ENCODE assay signal across 30 cellular contexts in the genomic region with DNA sequence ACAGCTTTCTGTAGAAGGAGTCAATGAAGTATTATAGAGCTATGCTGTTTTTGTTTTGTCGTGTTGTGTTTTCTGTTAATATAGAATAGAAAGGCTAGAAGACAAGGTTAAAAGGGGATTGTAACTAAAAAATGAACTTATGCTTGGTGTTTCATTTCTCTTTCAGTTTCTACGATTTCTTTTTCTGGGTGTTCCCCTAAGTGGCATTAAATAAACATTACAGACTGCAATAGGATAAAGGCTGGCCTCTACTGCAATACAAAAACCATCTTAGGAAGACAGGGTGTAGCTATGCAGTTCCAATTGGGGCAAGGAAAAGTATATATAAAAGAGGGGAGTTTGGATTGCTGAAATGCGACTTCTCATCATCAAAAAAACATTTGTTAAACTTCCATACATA.
"Had no signal": no experiment of that assay in that cellular context is flagged by ENCODE, and none has a peak within 500 bp of the region (broad histone marks: within the 10 kb centered on the region; RNA-seq: fewer than 3 reads in every experiment).

No MANE protein-coding gene starts in this region.

- H3K27ac ChIP-seq: neural progenitor cell, ovary, parathyroid adenoma, psoas muscle, right lobe of liver, sigmoid colon, stomach, thoracic aorta, thyroid gland, tibial nerve, upper lobe of left lung, vagina had no signal

- H3K4me1 Mint-ChIP-seq: naive thymus-derived CD4-positive, alpha-beta T cell; stimulated activated effector memory CD8-positive, alpha-beta T cell treated with anti-CD3 and anti-CD28 coated beads, Interleukin-12 subunit alpha, Interleukin-12 subunit beta, amount 100 ng/mL, for 72 hours; stimulated activated naive B cell treated with anti-CD40 and anti-IgM and Interleukin-4, amounts not matched to agents 10 μg/mL and 1 μg/mL and 100 μg/mL, for 72 hours had no signal

- H3K36me3 Mint-ChIP-seq: naive thymus-derived CD4-positive, alpha-beta T cell; natural killer cell; neural progenitor cell; stimulated activated effector memory CD8-positive, alpha-beta T cell treated with anti-CD3 and anti-CD28 coated beads, Interleukin-12 subunit alpha, Interleukin-12 subunit beta, amount 100 ng/mL, for 72 hours; stimulated activated naive B cell treated with anti-CD40 and anti-IgM and Interleukin-4, amounts not matched to agents 10 μg/mL and 1 μg/mL and 100 μg/mL, for 72 hours had no signal

- H3K4me3 ChIP-seq: neural progenitor cell, ovary, psoas muscle, right lobe of liver, sigmoid colon, stomach, thoracic aorta, thyroid gland, tibial nerve, upper lobe of left lung, vagina had no signal

- H2AFZ ChIP-seq: neural progenitor cell, parathyroid adenoma had no signal

- H3K4me2 ChIP-seq: neural progenitor cell had no signal

- H3K9ac ChIP-seq: neural progenitor cell, parathyroid adenoma had no signal

- H3K9me3 ChIP-seq: ovary, psoas muscle, right lobe of liver, sigmoid colon, stomach, thoracic aorta, thyroid gland, tibial nerve, upper lobe of left lung, vagina had no signal

- H3K79me2 ChIP-seq: parathyroid adenoma had no signal

- H3K27me3 Mint-ChIP-seq: naive thymus-derived CD4-positive, alpha-beta T cell; progenitor cell of endocrine pancreas; stimulated activated naive B cell treated with anti-CD40 and anti-IgM and Interleukin-4, amounts not matched to agents 10 μg/mL and 1 μg/mL and 100 μg/mL, for 72 hours; stimulated activated naive CD8-positive, alpha-beta T cell treated with anti-CD3 and anti-CD28 coated beads, Interleukin-15, Interleukin-2, amounts not matched to agents 100 ng/mL and 50 ng/mL, for 24 hours had no signal

- H3K9me3 Mint-ChIP-seq: nephron; neural progenitor cell; stimulated activated naive B cell treated with anti-CD40 and anti-IgM and Interleukin-4, amounts not matched to agents 10 μg/mL and 1 μg/mL and 100 μg/mL, for 72 hours had no signal

- H3K4me3 Mint-ChIP-seq: naive thymus-derived CD4-positive, alpha-beta T cell; natural killer cell; nephron; neural progenitor cell; stimulated activated effector memory CD8-positive, alpha-beta T cell treated with anti-CD3 and anti-CD28 coated beads, Interleukin-12 subunit alpha, Interleukin-12 subunit beta, amount 100 ng/mL, for 72 hours; stimulated activated naive B cell treated with anti-CD40 and anti-IgM and Interleukin-4, amounts not matched to agents 10 μg/mL and 1 μg/mL and 100 μg/mL, for 72 hours; stimulated activated naive CD8-positive, alpha-beta T cell treated with anti-CD3 and anti-CD28 coated beads, Interleukin-15, Interleukin-2, amounts not matched to agents 100 ng/mL and 50 ng/mL, for 24 hours had no signal

- H3K27ac Mint-ChIP-seq: naive thymus-derived CD4-positive, alpha-beta T cell; natural killer cell; nephron; neural progenitor cell; progenitor cell of endocrine pancreas; stimulated activated effector memory CD8-positive, alpha-beta T cell treated with anti-CD3 and anti-CD28 coated beads, Interleukin-12 subunit alpha, Interleukin-12 subunit beta, amount 100 ng/mL, for 72 hours; stimulated activated naive B cell treated with anti-CD40 and anti-IgM and Interleukin-4, amounts not matched to agents 10 μg/mL and 1 μg/mL and 100 μg/mL, for 72 hours; stimulated activated naive CD8-positive, alpha-beta T cell treated with anti-CD3 and anti-CD28 coated beads, Interleukin-15, Interleukin-2, amounts not matched to agents 100 ng/mL and 50 ng/mL, for 24 hours had no signal

- H3K4me1 ChIP-seq: neural progenitor cell, parathyroid adenoma, psoas muscle, sigmoid colon, stomach, upper lobe of left lung, vagina had no signal

- H3K27me3 ChIP-seq: neural progenitor cell, ovary, right lobe of liver, sigmoid colon, stomach, thyroid gland, tibial nerve, upper lobe of left lung, vagina had no signal

- DNase-seq: naive thymus-derived CD4-positive, alpha-beta T cell; natural killer cell; occipital lobe; ovary; posterior cingulate gyrus; psoas muscle; right cardiac atrium; right lobe of liver; sigmoid colon; small intestine; stimulated activated CD4-positive, alpha-beta T cell treated with anti-CD3 and anti-CD28 coated beads, Interleukin-15, amount 100 ng/mL, for 24 hours; stimulated activated CD4-positive, alpha-beta T cell treated with anti-CD3 and anti-CD28 coated beads, Interleukin-2, amount 100 ng/mL, for 24 hours; stimulated activated CD4-positive, alpha-beta T cell treated with anti-CD3 and anti-CD28 coated beads, Interleukin-2, amount 100 ng/mL, for 48 hours; stimulated activated CD4-positive, alpha-beta T cell treated with anti-CD3 and anti-CD28 coated beads, Interleukin-4, amount 100 ng/mL, for 24 hours; stimulated activated naive B cell treated with anti-CD40 and anti-IgM and Interleukin-4, amounts not matched to agents 10 μg/mL and 1 μg/mL and 100 μg/mL, for 72 hours; stimulated activated naive CD4-positive, alpha-beta T cell treated with Interleukin-2 at 50 U/mL for 16 hours; stomach; thyroid gland; trophoblast cell; upper lobe of left lung had no signal

- FAIRE-seq: small intestine, urothelium cell line had no signal

- ATAC-seq: naive thymus-derived CD4-positive, alpha-beta T cell; natural killer cell; psoas muscle; right cardiac atrium; right lobe of liver; stimulated activated effector memory CD8-positive, alpha-beta T cell treated with anti-CD3 and anti-CD28 coated beads, Interleukin-12 subunit alpha, Interleukin-12 subunit beta, amount 100 ng/mL, for 72 hours; stimulated activated naive B cell treated with anti-CD40 and anti-IgM and Interleukin-4, amounts not matched to agents 10 μg/mL and 1 μg/mL and 100 μg/mL, for 72 hours had no signal

- H3K36me3 ChIP-seq: neural progenitor cell, ovary, right lobe of liver, sigmoid colon, stomach, thoracic aorta, thyroid gland, tibial nerve, upper lobe of left lung, vagina had no signal
